In the genomic region with DNA sequence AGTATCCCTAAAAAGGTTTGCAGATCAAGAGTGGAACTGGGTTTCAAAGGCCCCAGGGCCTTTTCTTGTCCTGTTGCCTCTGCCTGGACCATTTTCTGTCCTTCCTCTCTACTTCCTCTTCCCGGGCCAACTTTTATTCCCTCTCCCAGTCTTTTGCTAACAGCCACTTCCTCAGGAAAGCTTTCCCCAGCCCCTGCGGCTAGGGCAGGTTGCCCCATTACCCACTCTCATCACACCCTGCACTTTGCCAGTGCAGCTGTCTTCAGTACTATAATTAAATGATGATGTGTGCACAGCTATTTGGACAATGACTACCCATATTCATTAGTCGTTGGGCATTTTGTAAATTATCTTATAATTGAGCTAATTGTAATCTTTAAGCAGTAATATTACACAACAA, we compare ENCODE assay signal across 1 cellular context.
TF ChIP-seq lines count a peak whose summit lies in the region.

No MANE protein-coding gene starts in this region.

TF ChIP-seq in K562, 482 proteins besides CTCF, POLR2A, EP300 and RAD21:
- TF ChIP-seq NCOR1 (IDR thresholded peaks at IDR 0.05) (no peak), MEF2A (IDR thresholded peaks at IDR 0.05; ENCODE audit: control insufficient read depth, low read depth, low read length) (no peak)
